ENCODE assay signal across 9 cellular contexts in genomic region chr17:50722746-50723145, GRCh38. TPM values are rescaled to one million over a fixed set of nuclear protein-coding genes. Genes with fewer than 3 reads are reported as not detected.
DNase-seq lines count a peak whose midpoint lies in the region; ATAC-seq, FAIRE-seq and TF ChIP-seq lines count a peak whose summit lies in the region.
"Had no signal": no experiment of that assay in that cellular context is flagged by ENCODE, and none has a peak within 500 bp of the region (broad histone marks: within the 10 kb centered on the region; RNA-seq: fewer than 3 reads in every experiment).

No MANE protein-coding gene starts in this region.

- no peak overlapping the region for H4K8ac ChIP-seq in H9 (replicated peaks; ENCODE audit: insufficient read length, low read depth, low read length)

- H3K79me1 ChIP-seq in H9 (ENCODE audit: insufficient read depth, low read depth, low read length, poor library complexity, severe bottlenecking) = peaks cover 3% of the 10 kb centered on the region

- no peak overlapping the region for H3K4ac ChIP-seq in H9 (ENCODE audit: low read depth, low read length)

- no peak for DNase-seq in A549 (ENCODE audit: low read depth in 1 of 2, low spot score in 1 of 2)
- DNase-seq in H9 = no peak
- no peak for DNase-seq in activated CD8-positive, alpha-beta T cell treated with anti-CD3 and anti-CD28 coated beads, Interleukin-2, amount 10 ng/mL, durations not matched to agents 7 days and 5 days
- no peak for DNase-seq in immature natural killer cell
- no peak for DNase-seq in activated CD4-positive, CD25-positive, alpha-beta regulatory T cell treated with anti-CD3 and anti-CD28 coated beads, Interleukin-2, amount 50 U/mL, for 72 hours
- no peak for DNase-seq in DMS114 treated with DMSO at 0.1 percent for 48 hours (lab: John Stamatoyannopoulos, UW; ENCODE audit: unreplicated experiment)
- no peak for DNase-seq in effector CD4-positive, alpha-beta T cell

- no peaks in the 10 kb centered on the region for H3K9me3 ChIP-seq in A549
- no peaks in the 10 kb centered on the region for H3K9me3 ChIP-seq in H9 (ENCODE audit: control insufficient read depth, low read depth, low read length)

- H3K18ac ChIP-seq in H9 (ENCODE audit: insufficient read length, low read depth, low read length) = no peak overlapping the region

- TF ChIP-seq CTCF in A549 (IDR thresholded peaks at IDR 0.05) (no peak), H9 (conservative IDR thresholded peaks at IDR 0.05) (no peak)

- no peak for TF ChIP-seq POLR2A in A549 (IDR thresholded peaks at IDR 0.05; ENCODE audit: low read length)

- no peak overlapping the region for H3K14ac ChIP-seq in H9 (ENCODE audit: insufficient read depth, low read length)

- FAIRE-seq in A549 (lab: Jason Lieb, UNC) = no peak

- no peaks in the 10 kb centered on the region for H3K9me3 Mint-ChIP-seq in H9
- no peaks in the 10 kb centered on the region for H3K9me3 Mint-ChIP-seq in activated CD8-positive, alpha-beta T cell treated with anti-CD3 and anti-CD28 coated beads, Interleukin-2, amount 10 ng/mL, durations not matched to agents 7 days and 5 days (ENCODE audit: insufficient read depth)
- H3K9me3 Mint-ChIP-seq in immature natural killer cell = no peaks in the 10 kb centered on the region

- no peak for ATAC-seq in A549
- no peak for ATAC-seq in activated CD8-positive, alpha-beta T cell treated with anti-CD3 and anti-CD28 coated beads, Interleukin-2, amount 10 ng/mL, durations not matched to agents 7 days and 5 days
- ATAC-seq in GM19328 (IDR thresholded peaks at IDR 0.05; ENCODE audit: unreplicated experiment) = no peak

- H3K27me3 ChIP-seq in H9 (ENCODE audit: insufficient read depth, low read length) = no peaks in the 10 kb centered on the region

- WGBS in A549 (ENCODE audit: missing lambda C conversion rate) = 5% methylated on average over 3 of the region's 3 CpGs
- no CpG with 5 or more reads among the region's 3 CpGs for WGBS in H9 (ENCODE audit: extremely low coverage, insufficient read length, low lambda C conversion rate)

- H4K20me1 ChIP-seq in H9 (ENCODE audit: control insufficient read depth, insufficient read depth, insufficient read length) = no peaks in the 10 kb centered on the region

- H3K36me3 Mint-ChIP-seq in H9 (ENCODE audit: insufficient read depth in 1 of 3, low read depth in 3 of 3) = peaks cover 0 to 14% (median 10%) of the 10 kb centered on the region in 3 experiments; a peak in 6 of 7 replicates
- H3K36me3 Mint-ChIP-seq in activated CD8-positive, alpha-beta T cell treated with anti-CD3 and anti-CD28 coated beads, Interleukin-2, amount 10 ng/mL, durations not matched to agents 7 days and 5 days (ENCODE audit: low read depth) = peaks cover 20% of the 10 kb centered on the region
- peaks cover 0 to 5% (median 0%) of the 10 kb centered on the region in 3 donors for H3K36me3 Mint-ChIP-seq in immature natural killer cell

- H2AK5ac ChIP-seq in H9 (ENCODE audit: insufficient read length, low read length) = no peak overlapping the region

- no peak overlapping the region for H2BK12ac ChIP-seq in H9 (ENCODE audit: insufficient read length, low read depth, low read length)

- H3K27me3 Mint-ChIP-seq in H9 (ENCODE audit: low read depth) (no peaks in the 10 kb centered on the region), immature natural killer cell (ENCODE audit: low read depth in 3 of 3) (peaks cover 10 to 14% (median 12%) of the 10 kb centered on the region in 3 donors)
- H3K27me3 Mint-ChIP-seq in activated CD8-positive, alpha-beta T cell treated with anti-CD3 and anti-CD28 coated beads, Interleukin-2, amount 10 ng/mL, durations not matched to agents 7 days and 5 days (ENCODE audit: low read depth) = no peaks in the 10 kb centered on the region

- H3K4me3 Mint-ChIP-seq in H9 (peak overlapping the region; percentile 64 to 98; a peak in 3 of 5 replicates), immature natural killer cell (peak overlapping the region in 3 of 5 donors; percentile 3 to 84 (median 27))
- H3K4me3 Mint-ChIP-seq in activated CD8-positive, alpha-beta T cell treated with anti-CD3 and anti-CD28 coated beads, Interleukin-2, amount 10 ng/mL, durations not matched to agents 7 days and 5 days = peak overlapping the region; percentile 42

- H3K4me1 ChIP-seq in A549 (peaks cover 58% of the 10 kb centered on the region), H9 (ENCODE audit: insufficient read depth, low read length) (peaks cover 4% of the 10 kb centered on the region; the same call in 1 of the 2 replicates)

- peaks cover 16% of the 10 kb centered on the region for H3K23me2 ChIP-seq in H9 (ENCODE audit: insufficient read length, low read depth, low read length, poor library complexity, severe bottlenecking)

- no peak for TF ChIP-seq EP300 in A549 (IDR thresholded peaks at IDR 0.05)

- no peak overlapping the region for H4K91ac ChIP-seq in H9 (ENCODE audit: insufficient read length, low read depth, low read length)

- H2BK5ac ChIP-seq in H9 (ENCODE audit: insufficient read length, low read length) = no peak overlapping the region

- no peak overlapping the region for H3T11ph ChIP-seq in H9 (ENCODE audit: low read length)

- H3K23ac ChIP-seq in H9 (ENCODE audit: insufficient read length, low read depth, low read length) = no peak overlapping the region

- peak overlapping the region; percentile 4 for H3K9ac ChIP-seq in H9 (ENCODE audit: extremely low read depth, insufficient read length, low read length)

- H3K4me1 Mint-ChIP-seq in H9 (peaks cover 31 to 35% of the 10 kb centered on the region in 2 experiments), immature natural killer cell (peaks cover 67 to 76% of the 10 kb centered on the region in 2 donors)
- H3K4me1 Mint-ChIP-seq in activated CD8-positive, alpha-beta T cell treated with anti-CD3 and anti-CD28 coated beads, Interleukin-2, amount 10 ng/mL, durations not matched to agents 7 days and 5 days (ENCODE audit: low read depth) = peaks cover 38% of the 10 kb centered on the region

- H2BK20ac ChIP-seq in H9 (ENCODE audit: low read depth, low read length, poor library complexity, severe bottlenecking) = no peak overlapping the region

- CTCF ChIA-PET in A549 (lab: Yijun Ruan, JAX) = interaction anchor here (1.5 to 1.7 kb wide), 2 partner anchors 27 to 97 kb away, joined by 4 to 5 read pairs; no protein-coding TSS in a partner anchor
- CTCF ChIA-PET in activated CD8-positive, alpha-beta T cell treated with anti-CD3 and anti-CD28 coated beads, Interleukin-2, amount 10 ng/mL, durations not matched to agents 7 days and 5 days (lab: Charles Lee) = no interaction called here

- H3K56ac ChIP-seq in H9 (ENCODE audit: insufficient read length, low read depth, low read length) = no peak overlapping the region

- H3K27ac ChIP-seq in A549 (0 out of 6 replicates have a peak overlapping the region, but pooled peaks of 1 of the 2 experiments have one; percentile 3), H9 (ENCODE audit: insufficient read length, low read depth, low read length) (no peak overlapping the region)

- H3K27ac Mint-ChIP-seq in H9 = peak overlapping the region in 1 of 3 experiments; percentile 86; a peak in 2 of 7 replicates
- peak overlapping the region; percentile 61 for H3K27ac Mint-ChIP-seq in activated CD8-positive, alpha-beta T cell treated with anti-CD3 and anti-CD28 coated beads, Interleukin-2, amount 10 ng/mL, durations not matched to agents 7 days and 5 days
- peak overlapping the region in 5 of 6 donors; percentile 2 to 63 (median 36) for H3K27ac Mint-ChIP-seq in immature natural killer cell

- H2BK120ac ChIP-seq in H9 (ENCODE audit: low read depth, low read length, poor library complexity, severe bottlenecking) = no peak overlapping the region

- H3K79me2 ChIP-seq in H9 (ENCODE audit: insufficient read depth, low read length) = peaks cover 73% of the 10 kb centered on the region

- peak overlapping the region; percentile 95 for H3K4me2 ChIP-seq in A549
- peak overlapping the region; percentile 1 for H3K4me2 ChIP-seq in H9 (ENCODE audit: insufficient read depth, insufficient read length, low read length)

- H2BK15ac ChIP-seq in H9 (ENCODE audit: low read depth, low read length) = no peak overlapping the region

- H3K4me3 ChIP-seq in A549 = peak overlapping the region; percentile 66; the same call in 2 of the 3 replicates

- POLR2A ChIA-PET in A549 (lab: Yijun Ruan, JAX) = interaction anchor here (0.6 kb wide), 1 partner anchor 9 kb away, joined by 4 read pairs; no protein-coding TSS in a partner anchor
- POLR2A ChIA-PET in activated CD8-positive, alpha-beta T cell treated with anti-CD3 and anti-CD28 coated beads, Interleukin-2, amount 10 ng/mL, durations not matched to agents 7 days and 5 days (lab: Charles Lee) = no interaction called here

- no peak for TF ChIP-seq RAD21 in A549 (conservative IDR thresholded peaks at IDR 0.05 in 1 of 2, IDR thresholded peaks at IDR 0.05 in 1 of 2)

- no peak overlapping the region for H2AFZ ChIP-seq in H9 (ENCODE audit: low read length)

- no peak overlapping the region for H4K5ac ChIP-seq in H9 (ENCODE audit: insufficient read length, low read depth, low read length)

RNA-seq across cellular contexts. Expression of gene LUC7L3, which starts 3.3 kb away (rescaled TPM):
- polyA plus RNA-seq in A549 (2011; rRNA removed) = 117 and 209 TPM in 2 replicates
- 49.5 and 58.7 TPM in 2 replicates for polyA plus RNA-seq in A549 (2012; cell fraction: cytosol; rRNA removed)
- 125 and 135 TPM in 2 replicates for polyA plus RNA-seq in A549 (2012; cell fraction: nucleus; rRNA removed)
- polyA plus RNA-seq in A549 (2017; fragmentation: RNase III; extraction: RNeasy Plus Mini Kit Qiagen cat#74134 plus additional on column Dnase treatment) = 165 to 211 TPM (median 207 TPM) in 3 replicates
- polyA minus RNA-seq in A549 (2011; rRNA and poly(A)+ RNA removed) = 15.6 and 16.2 TPM in 2 replicates
- total RNA-seq in H9 (2021) = 143 and 154 TPM in 2 replicates
- 100 to 1,000 TPM; 112 to 116 TPM for total RNA-seq in activated CD8-positive, alpha-beta T cell treated with anti-CD3 and anti-CD28 coated beads, Interleukin-2, amount 10 ng/mL, durations not matched to agents 7 days and 5 days
- polyA plus RNA-seq in immature natural killer cell = 10 to 100 TPM; 29.2 to 77.8 (median 30.0) TPM

RNA-seq across cellular contexts. Expression of gene ANKRD40, which starts 15.0 kb away (rescaled TPM):
- polyA plus RNA-seq in A549 (2011; rRNA removed) (68.5 and 84.3 TPM in 2 replicates), A549 (2017; fragmentation: RNase III; extraction: RNeasy Plus Mini Kit Qiagen cat#74134 plus additional on column Dnase treatment) (44.2 to 55.2 TPM (median 50.1 TPM) in 3 replicates), immature natural killer cell (1 to 10 TPM; 2.3 to 6.8 (median 4.0) TPM)
- polyA plus RNA-seq in A549 (2012; cell fraction: cytosol; rRNA removed) = 31.1 and 36.1 TPM in 2 replicates
- polyA plus RNA-seq in A549 (2012; cell fraction: nucleus; rRNA removed) = 20.0 and 27.7 TPM in 2 replicates
- 31.0 and 37.0 TPM in 2 replicates for polyA minus RNA-seq in A549 (2011; rRNA and poly(A)+ RNA removed)
- 54.3 and 56.1 TPM in 2 replicates for total RNA-seq in H9 (2021)
- total RNA-seq in activated CD8-positive, alpha-beta T cell treated with anti-CD3 and anti-CD28 coated beads, Interleukin-2, amount 10 ng/mL, durations not matched to agents 7 days and 5 days = 10 to 100 TPM; 28.9 to 31.2 TPM

RNA-seq across cellular contexts. Expression of gene ANKRD40CL, which starts 44.6 kb away (rescaled TPM):
- 0.18 and 0.22 TPM in 2 replicates for polyA plus RNA-seq in A549 (2011; rRNA removed)
- not detected in 2 replicates for polyA plus RNA-seq in A549 (2012; cell fraction: cytosol; rRNA removed)
- not detected in 2 replicates for polyA plus RNA-seq in A549 (2012; cell fraction: nucleus; rRNA removed)
- 0.13 TPM in 1 of 3 replicates, not detected in the others for polyA plus RNA-seq in A549 (2017; fragmentation: RNase III; extraction: RNeasy Plus Mini Kit Qiagen cat#74134 plus additional on column Dnase treatment)
- 0.25 and 0.39 TPM in 2 replicates for polyA minus RNA-seq in A549 (2011; rRNA and poly(A)+ RNA removed)
- not detected in 2 replicates for total RNA-seq in H9 (2021)
- not detected for total RNA-seq in activated CD8-positive, alpha-beta T cell treated with anti-CD3 and anti-CD28 coated beads, Interleukin-2, amount 10 ng/mL, durations not matched to agents 7 days and 5 days
- polyA plus RNA-seq in immature natural killer cell = not detected
- total RNA-seq: temporal lobe had no signal

Comparison
In these comparisons a context has a peak if more than half of its experiments do, and no peak if none do; other contexts are left out.
1. H3K4me3 Mint-ChIP-seq: peak in every context shown above with its lines; median percentile 81 in H9; 42 in activated CD8-positive, alpha-beta T cell treated with anti-CD3 and anti-CD28 coated beads, Interleukin-2, amount 10 ng/mL, durations not matched to agents 7 days and 5 days; 27 in immature natural killer cell.